1 cellular context compared by ENCODE assay signal in genomic region chrX:106726485-106727437, GRCh38.
TF ChIP-seq lines count a peak whose summit lies in the region.

A gene with protein sequence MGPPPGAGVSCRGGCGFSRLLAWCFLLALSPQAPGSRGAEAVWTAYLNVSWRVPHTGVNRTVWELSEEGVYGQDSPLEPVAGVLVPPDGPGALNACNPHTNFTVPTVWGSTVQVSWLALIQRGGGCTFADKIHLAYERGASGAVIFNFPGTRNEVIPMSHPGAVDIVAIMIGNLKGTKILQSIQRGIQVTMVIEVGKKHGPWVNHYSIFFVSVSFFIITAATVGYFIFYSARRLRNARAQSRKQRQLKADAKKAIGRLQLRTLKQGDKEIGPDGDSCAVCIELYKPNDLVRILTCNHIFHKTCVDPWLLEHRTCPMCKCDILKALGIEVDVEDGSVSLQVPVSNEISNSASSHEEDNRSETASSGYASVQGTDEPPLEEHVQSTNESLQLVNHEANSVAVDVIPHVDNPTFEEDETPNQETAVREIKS (plus strand): TSS chrX:106726701. CDS start chrX:106726914, 213 bp downstream.

TF ChIP-seq in HepG2, 621 proteins besides CTCF, POLR2A, EP300 and RAD21 (continued from another document and continues in another):
- TF ChIP-seq ZNF503 (CRISPR knock-in tag; IDR thresholded peaks at IDR 0.05) = no peak
- TF ChIP-seq, protein P1, sequence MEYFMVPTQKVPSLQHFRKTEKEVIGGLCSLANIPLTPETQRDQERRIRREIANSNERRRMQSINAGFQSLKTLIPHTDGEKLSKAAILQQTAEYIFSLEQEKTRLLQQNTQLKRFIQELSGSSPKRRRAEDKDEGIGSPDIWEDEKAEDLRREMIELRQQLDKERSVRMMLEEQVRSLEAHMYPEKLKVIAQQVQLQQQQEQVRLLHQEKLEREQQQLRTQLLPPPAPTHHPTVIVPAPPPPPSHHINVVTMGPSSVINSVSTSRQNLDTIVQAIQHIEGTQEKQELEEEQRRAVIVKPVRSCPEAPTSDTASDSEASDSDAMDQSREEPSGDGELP (IDR thresholded peaks at IDR 0.05; ENCODE audit: borderline replicate concordance, low read depth) = no peak
- TF ChIP-seq ZNF546 (CRISPR knock-in tag; conservative IDR thresholded peaks at IDR 0.05) = 0 out of 2 replicates have a peak, but pooled peaks have one; percentile 68
- TF ChIP-seq ZFP36L2 (CRISPR knock-in tag; IDR thresholded peaks at IDR 0.05) = no peak
- 0 out of 2 replicates have a peak, but pooled peaks have one; percentile 66 for TF ChIP-seq NKX3-1 (CRISPR knock-in tag; IDR thresholded peaks at IDR 0.05)
- no peak for TF ChIP-seq ZBTB49 (CRISPR knock-in tag; IDR thresholded peaks at IDR 0.05; ENCODE audit: borderline replicate concordance)
- TF ChIP-seq MED8 (CRISPR knock-in tag; IDR thresholded peaks at IDR 0.05; ENCODE audit: insufficient replicate concordance) = peak; percentile 33
- TF ChIP-seq ZMYM2 (CRISPR knock-in tag; IDR thresholded peaks at IDR 0.05) = no peak
- no peak for TF ChIP-seq JDP2 (CRISPR knock-in tag; IDR thresholded peaks at IDR 0.05; ENCODE audit: borderline replicate concordance)
- TF ChIP-seq ZNF230 (CRISPR knock-in tag; IDR thresholded peaks at IDR 0.05) = no peak
- peak; percentile 41; the same call in 1 of the 2 replicates for TF ChIP-seq ZNF776 (CRISPR knock-in tag; IDR thresholded peaks at IDR 0.05)
- 0 out of 2 replicates have a peak, but pooled peaks have one; percentile 29 for TF ChIP-seq ZNF710 (CRISPR knock-in tag; IDR thresholded peaks at IDR 0.05; ENCODE audit: borderline replicate concordance)
- no peak for TF ChIP-seq JUNB (CRISPR knock-in tag; IDR thresholded peaks at IDR 0.05; ENCODE audit: borderline replicate concordance)
- no peak for TF ChIP-seq STAT5B (CRISPR knock-in tag; IDR thresholded peaks at IDR 0.05)
- no peak for TF ChIP-seq ZNF749 (CRISPR knock-in tag; IDR thresholded peaks at IDR 0.05; ENCODE audit: borderline replicate concordance)
- TF ChIP-seq, protein P2, sequence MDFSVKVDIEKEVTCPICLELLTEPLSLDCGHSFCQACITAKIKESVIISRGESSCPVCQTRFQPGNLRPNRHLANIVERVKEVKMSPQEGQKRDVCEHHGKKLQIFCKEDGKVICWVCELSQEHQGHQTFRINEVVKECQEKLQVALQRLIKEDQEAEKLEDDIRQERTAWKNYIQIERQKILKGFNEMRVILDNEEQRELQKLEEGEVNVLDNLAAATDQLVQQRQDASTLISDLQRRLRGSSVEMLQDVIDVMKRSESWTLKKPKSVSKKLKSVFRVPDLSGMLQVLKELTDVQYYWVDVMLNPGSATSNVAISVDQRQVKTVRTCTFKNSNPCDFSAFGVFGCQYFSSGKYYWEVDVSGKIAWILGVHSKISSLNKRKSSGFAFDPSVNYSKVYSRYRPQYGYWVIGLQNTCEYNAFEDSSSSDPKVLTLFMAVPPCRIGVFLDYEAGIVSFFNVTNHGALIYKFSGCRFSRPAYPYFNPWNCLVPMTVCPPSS (IDR thresholded peaks at IDR 0.05) = no peak
- no peak for TF ChIP-seq PHF20 (CRISPR knock-in tag; IDR thresholded peaks at IDR 0.05)
- TF ChIP-seq ZZZ3 (CRISPR knock-in tag; IDR thresholded peaks at IDR 0.05; ENCODE audit: borderline replicate concordance) = no peak
- no peak for TF ChIP-seq NR2F2 (IDR thresholded peaks at IDR 0.05; ENCODE audit: borderline replicate concordance, low read depth)
- no peak for TF ChIP-seq NFE2L2 (IDR thresholded peaks at IDR 0.05; ENCODE audit: low read length)
- TF ChIP-seq ZNF335 (CRISPR knock-in tag; IDR thresholded peaks at IDR 0.05) = no peak
- TF ChIP-seq, protein P3, sequence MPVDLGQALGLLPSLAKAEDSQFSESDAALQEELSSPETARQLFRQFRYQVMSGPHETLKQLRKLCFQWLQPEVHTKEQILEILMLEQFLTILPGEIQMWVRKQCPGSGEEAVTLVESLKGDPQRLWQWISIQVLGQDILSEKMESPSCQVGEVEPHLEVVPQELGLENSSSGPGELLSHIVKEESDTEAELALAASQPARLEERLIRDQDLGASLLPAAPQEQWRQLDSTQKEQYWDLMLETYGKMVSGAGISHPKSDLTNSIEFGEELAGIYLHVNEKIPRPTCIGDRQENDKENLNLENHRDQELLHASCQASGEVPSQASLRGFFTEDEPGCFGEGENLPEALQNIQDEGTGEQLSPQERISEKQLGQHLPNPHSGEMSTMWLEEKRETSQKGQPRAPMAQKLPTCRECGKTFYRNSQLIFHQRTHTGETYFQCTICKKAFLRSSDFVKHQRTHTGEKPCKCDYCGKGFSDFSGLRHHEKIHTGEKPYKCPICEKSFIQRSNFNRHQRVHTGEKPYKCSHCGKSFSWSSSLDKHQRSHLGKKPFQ (CRISPR knock-in tag; IDR thresholded peaks at IDR 0.05; ENCODE audit: insufficient replicate concordance) = no peak
- no peak for TF ChIP-seq TEAD2 (CRISPR knock-in tag; IDR thresholded peaks at IDR 0.05)
- TF ChIP-seq ZBTB46 (CRISPR knock-in tag; IDR thresholded peaks at IDR 0.05; ENCODE audit: borderline replicate concordance) = no peak
- no peak for TF ChIP-seq ZNF552 (CRISPR knock-in tag; IDR thresholded peaks at IDR 0.05; ENCODE audit: borderline replicate concordance)
- 0 out of 2 replicates have a peak, but pooled peaks have one; percentile 20 for TF ChIP-seq KDM3A (CRISPR knock-in tag; IDR thresholded peaks at IDR 0.05; ENCODE audit: low read depth)
- TF ChIP-seq ZFX (CRISPR knock-in tag; IDR thresholded peaks at IDR 0.05; ENCODE audit: low read depth) = no peak; the same call in 1 of the 2 replicates
- TF ChIP-seq ZSCAN12 (CRISPR knock-in tag; IDR thresholded peaks at IDR 0.05) = no peak
- TF ChIP-seq TAF15 (IDR thresholded peaks at IDR 0.05; ENCODE audit: low read depth, low read length, poor library complexity, severe bottlenecking) = no peak
- no peak for TF ChIP-seq ZNF672 (CRISPR knock-in tag; IDR thresholded peaks at IDR 0.05)
- no peak for TF ChIP-seq JARID2 (CRISPR knock-in tag; IDR thresholded peaks at IDR 0.05; ENCODE audit: insufficient replicate concordance)
- TF ChIP-seq ZNF17 (CRISPR knock-in tag; IDR thresholded peaks at IDR 0.05) = no peak
- TF ChIP-seq CCDC6 (CRISPR knock-in tag; IDR thresholded peaks at IDR 0.05) = no peak
- no peak for TF ChIP-seq EHMT2 (IDR thresholded peaks at IDR 0.05; ENCODE audit: borderline replicate concordance, low read depth, low read length)
- TF ChIP-seq MATR3 (CRISPR knock-in tag; IDR thresholded peaks at IDR 0.05) = no peak
- TF ChIP-seq, protein P4, sequence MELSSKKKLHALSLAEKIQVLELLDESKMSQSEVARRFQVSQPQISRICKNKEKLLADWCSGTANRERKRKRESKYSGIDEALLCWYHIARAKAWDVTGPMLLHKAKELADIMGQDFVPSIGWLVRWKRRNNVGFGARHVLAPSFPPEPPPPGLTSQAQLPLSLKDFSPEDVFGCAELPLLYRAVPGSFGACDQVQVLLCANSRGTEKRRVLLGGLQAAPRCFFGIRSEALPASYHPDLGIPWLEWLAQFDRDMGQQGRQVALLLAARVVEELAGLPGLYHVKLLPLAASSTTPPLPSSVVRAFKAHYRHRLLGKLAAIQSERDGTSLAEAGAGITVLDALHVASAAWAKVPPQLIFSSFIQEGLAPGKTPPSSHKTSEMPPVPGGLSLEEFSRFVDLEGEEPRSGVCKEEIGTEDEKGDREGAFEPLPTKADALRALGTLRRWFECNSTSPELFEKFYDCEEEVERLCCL (CRISPR knock-in tag; IDR thresholded peaks at IDR 0.05; ENCODE audit: borderline replicate concordance) = no peak
- TF ChIP-seq ZNF605 (CRISPR knock-in tag; IDR thresholded peaks at IDR 0.05) = no peak
- TF ChIP-seq PITX1 (CRISPR knock-in tag; IDR thresholded peaks at IDR 0.05) = peak; percentile 56; the same call in 1 of the 2 replicates
- no peak for TF ChIP-seq HNRNPK (IDR thresholded peaks at IDR 0.05; ENCODE audit: low read depth, low read length, poor library complexity, severe bottlenecking)
- TF ChIP-seq, protein P5, sequence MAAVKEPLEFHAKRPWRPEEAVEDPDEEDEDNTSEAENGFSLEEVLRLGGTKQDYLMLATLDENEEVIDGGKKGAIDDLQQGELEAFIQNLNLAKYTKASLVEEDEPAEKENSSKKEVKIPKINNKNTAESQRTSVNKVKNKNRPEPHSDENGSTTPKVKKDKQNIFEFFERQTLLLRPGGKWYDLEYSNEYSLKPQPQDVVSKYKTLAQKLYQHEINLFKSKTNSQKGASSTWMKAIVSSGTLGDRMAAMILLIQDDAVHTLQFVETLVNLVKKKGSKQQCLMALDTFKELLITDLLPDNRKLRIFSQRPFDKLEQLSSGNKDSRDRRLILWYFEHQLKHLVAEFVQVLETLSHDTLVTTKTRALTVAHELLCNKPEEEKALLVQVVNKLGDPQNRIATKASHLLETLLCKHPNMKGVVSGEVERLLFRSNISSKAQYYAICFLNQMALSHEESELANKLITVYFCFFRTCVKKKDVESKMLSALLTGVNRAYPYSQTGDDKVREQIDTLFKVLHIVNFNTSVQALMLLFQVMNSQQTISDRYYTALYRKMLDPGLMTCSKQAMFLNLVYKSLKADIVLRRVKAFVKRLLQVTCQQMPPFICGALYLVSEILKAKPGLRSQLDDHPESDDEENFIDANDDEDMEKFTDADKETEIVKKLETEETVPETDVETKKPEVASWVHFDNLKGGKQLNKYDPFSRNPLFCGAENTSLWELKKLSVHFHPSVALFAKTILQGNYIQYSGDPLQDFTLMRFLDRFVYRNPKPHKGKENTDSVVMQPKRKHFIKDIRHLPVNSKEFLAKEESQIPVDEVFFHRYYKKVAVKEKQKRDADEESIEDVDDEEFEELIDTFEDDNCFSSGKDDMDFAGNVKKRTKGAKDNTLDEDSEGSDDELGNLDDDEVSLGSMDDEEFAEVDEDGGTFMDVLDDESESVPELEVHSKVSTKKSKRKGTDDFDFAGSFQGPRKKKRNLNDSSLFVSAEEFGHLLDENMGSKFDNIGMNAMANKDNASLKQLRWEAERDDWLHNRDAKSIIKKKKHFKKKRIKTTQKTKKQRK (IDR thresholded peaks at IDR 0.05; ENCODE audit: low read length) = no peak
- TF ChIP-seq, protein P6, sequence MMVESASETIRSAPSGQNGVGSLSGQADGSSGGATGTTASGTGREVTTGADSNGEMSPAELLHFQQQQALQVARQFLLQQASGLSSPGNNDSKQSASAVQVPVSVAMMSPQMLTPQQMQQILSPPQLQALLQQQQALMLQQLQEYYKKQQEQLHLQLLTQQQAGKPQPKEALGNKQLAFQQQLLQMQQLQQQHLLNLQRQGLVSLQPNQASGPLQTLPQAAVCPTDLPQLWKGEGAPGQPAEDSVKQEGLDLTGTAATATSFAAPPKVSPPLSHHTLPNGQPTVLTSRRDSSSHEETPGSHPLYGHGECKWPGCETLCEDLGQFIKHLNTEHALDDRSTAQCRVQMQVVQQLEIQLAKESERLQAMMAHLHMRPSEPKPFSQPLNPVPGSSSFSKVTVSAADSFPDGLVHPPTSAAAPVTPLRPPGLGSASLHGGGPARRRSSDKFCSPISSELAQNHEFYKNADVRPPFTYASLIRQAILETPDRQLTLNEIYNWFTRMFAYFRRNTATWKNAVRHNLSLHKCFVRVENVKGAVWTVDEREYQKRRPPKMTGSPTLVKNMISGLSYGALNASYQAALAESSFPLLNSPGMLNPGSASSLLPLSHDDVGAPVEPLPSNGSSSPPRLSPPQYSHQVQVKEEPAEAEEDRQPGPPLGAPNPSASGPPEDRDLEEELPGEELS (CRISPR knock-in tag; IDR thresholded peaks at IDR 0.05) = peak; percentile 51
- peak; percentile 70; the same call in 1 of the 2 replicates for TF ChIP-seq GZF1 (CRISPR knock-in tag; IDR thresholded peaks at IDR 0.05)
